In the genomic region with DNA sequence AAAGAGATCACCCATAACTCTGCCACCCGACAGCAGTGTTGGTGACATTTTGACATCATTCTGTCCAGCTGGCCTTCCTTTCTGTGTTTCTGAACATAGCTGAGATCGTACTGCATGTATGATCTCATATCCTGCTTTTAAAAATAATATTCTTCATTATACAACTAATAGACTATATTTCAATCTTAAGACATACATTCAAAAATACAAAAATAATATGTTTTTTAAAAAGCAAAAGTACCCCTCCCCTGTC, we compare ENCODE assay signal across 2 cellular contexts.
TF ChIP-seq lines count a peak whose summit lies in the region.

No MANE protein-coding gene starts in this region.

TF ChIP-seq in liver, 16 proteins besides CTCF, POLR2A, EP300 and RAD21 (continued from another document):
- TF ChIP-seq JUND (IDR thresholded peaks at IDR 0.05) (no peak), ZBTB33 (IDR thresholded peaks at IDR 0.05) (no peak)
- TF ChIP-seq, protein P1, sequence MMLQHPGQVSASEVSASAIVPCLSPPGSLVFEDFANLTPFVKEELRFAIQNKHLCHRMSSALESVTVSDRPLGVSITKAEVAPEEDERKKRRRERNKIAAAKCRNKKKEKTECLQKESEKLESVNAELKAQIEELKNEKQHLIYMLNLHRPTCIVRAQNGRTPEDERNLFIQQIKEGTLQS (IDR thresholded peaks at IDR 0.05): no peak

TF ChIP-seq in HepG2, 621 proteins besides CTCF, POLR2A, EP300 and RAD21 (continued from another document):
- TF ChIP-seq SRSF9 (IDR thresholded peaks at IDR 0.05; ENCODE audit: borderline replicate concordance, insufficient read depth, low read depth, low read length, poor library complexity, severe bottlenecking) (no peak), SATB2 (CRISPR knock-in tag; IDR thresholded peaks at IDR 0.05) (no peak), ZNF30 (CRISPR knock-in tag; IDR thresholded peaks at IDR 0.05) (no peak), PRDM4 (CRISPR knock-in tag; IDR thresholded peaks at IDR 0.05; ENCODE audit: borderline replicate concordance) (no peak), ZNF883 (CRISPR knock-in tag; IDR thresholded peaks at IDR 0.05; ENCODE audit: not compliant biosample characterization) (no peak), KAT7 (CRISPR knock-in tag; IDR thresholded peaks at IDR 0.05; ENCODE audit: borderline replicate concordance) (no peak)
